ENCODE assay signal across 8 cellular contexts in the genomic region with DNA sequence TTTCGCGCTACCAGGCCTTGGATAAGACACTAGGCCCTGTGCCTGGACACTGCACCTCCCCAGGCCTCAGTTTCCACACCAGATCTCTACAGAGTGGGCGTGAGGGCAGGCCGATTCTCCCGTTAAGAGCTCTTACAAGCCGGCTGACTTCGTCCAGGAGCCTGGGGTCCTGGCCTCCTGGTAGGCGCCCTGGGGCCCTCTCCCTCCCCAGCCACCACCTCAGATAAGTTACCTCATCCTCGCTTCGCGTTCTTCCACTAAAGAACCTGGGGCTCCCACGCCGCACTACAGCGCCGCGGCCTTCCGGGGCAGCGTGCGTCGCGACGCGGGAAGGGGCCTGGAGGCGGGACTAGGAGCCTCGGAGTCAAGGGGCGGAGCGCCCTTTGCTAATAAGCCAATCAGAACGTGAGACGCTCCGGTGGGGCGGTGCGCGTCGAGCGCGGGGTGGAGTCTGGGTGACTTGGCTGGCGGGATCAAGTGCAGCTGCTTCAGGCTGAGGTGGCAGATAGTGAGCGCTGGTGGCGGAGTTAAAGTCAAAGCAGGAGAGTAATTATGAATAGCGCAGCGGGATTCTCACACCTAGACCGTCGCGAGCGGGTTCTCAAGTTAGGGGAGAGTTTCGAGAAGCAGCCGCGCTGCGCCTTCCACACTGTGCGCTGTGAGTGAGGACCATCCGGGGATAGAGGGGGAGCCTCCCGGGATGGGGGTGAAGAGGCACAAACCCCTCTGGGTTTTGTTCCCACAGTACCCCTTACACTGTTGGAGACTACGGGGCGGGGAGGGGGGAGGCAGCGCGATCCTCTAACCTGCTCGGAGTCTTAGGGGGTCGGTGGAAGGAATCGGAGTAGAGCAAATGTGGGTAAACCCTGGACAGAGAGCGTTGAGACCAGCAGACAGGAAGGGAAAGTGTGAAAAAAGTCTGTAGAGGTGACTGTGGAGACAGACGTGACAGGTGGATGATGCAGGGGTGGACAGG. TPM values are rescaled to one million over a fixed set of nuclear protein-coding genes. Genes with fewer than 3 reads are reported as not detected.
DNase-seq lines count a peak whose midpoint lies in the region; ATAC-seq, FAIRE-seq and TF ChIP-seq lines count a peak whose summit lies in the region.

A gene (plus strand): TSS at position 476 of the 976 bp plus-strand sequence. CDS start 77 bp downstream, at position 553.
A gene with protein sequence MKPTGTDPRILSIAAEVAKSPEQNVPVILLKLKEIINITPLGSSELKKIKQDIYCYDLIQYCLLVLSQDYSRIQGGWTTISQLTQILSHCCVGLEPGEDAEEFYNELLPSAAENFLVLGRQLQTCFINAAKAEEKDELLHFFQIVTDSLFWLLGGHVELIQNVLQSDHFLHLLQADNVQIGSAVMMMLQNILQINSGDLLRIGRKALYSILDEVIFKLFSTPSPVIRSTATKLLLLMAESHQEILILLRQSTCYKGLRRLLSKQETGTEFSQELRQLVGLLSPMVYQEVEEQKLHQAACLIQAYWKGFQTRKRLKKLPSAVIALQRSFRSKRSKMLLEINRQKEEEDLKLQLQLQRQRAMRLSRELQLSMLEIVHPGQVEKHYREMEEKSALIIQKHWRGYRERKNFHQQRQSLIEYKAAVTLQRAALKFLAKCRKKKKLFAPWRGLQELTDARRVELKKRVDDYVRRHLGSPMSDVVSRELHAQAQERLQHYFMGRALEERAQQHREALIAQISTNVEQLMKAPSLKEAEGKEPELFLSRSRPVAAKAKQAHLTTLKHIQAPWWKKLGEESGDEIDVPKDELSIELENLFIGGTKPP (minus strand): TSS at position 327 of the 976 bp plus-strand sequence. CDS start 6,100 bp downstream, outside the sequence.

- H3K9ac ChIP-seq in SU-DHL-6 (ENCODE audit: low read length) = peak within 1 kb of the TSS; percentile 96

- peaks cover 4 to 20% (median 5%) of the 10 kb centered on the region in 3 donors for H3K4me1 ChIP-seq in pancreas
- H3K4me1 ChIP-seq in tibial nerve = peaks cover 0 to 24% (median 14%) of the 10 kb centered on the region in 4 donors

- H3K36me3 ChIP-seq in SU-DHL-6 (ENCODE audit: low read length) (peaks cover 47% of the 10 kb centered on the region), pancreas (no peaks in the 10 kb centered on the region), tibial nerve (peaks cover 0 to 17% (median 0%) of the 10 kb centered on the region in 3 donors)

- peaks cover 15% of the 10 kb centered on the region; the same call in 1 of the 2 replicates for H4K20me1 ChIP-seq in SU-DHL-6 (ENCODE audit: low read depth, low read length)

- H2AFZ ChIP-seq in SU-DHL-6 (ENCODE audit: low read depth, low read length, severe bottlenecking) = peak within 1 kb of the TSS; percentile 79

- DNase-seq in GM12864 (ENCODE audit: low read depth) = peak; percentile 95
- peak; percentile 98 for DNase-seq in NCI-H128 (lab: John Stamatoyannopoulos, UW; ENCODE audit: unreplicated experiment)
- DNase-seq in activated naive CD8-positive, alpha-beta T cell treated with anti-CD3 and anti-CD28 coated beads, Interleukin-2, amount 10 ng/mL, durations not matched to agents 7 days and 5 days = peak; percentile 95
- DNase-seq in Right ventricle myocardium superior = peak; percentile 98
- peak; percentile 96 to 99 (median 97) for DNase-seq in pancreas
- peak; percentile 88 to 92 for DNase-seq in tibial nerve (ENCODE audit: low spot score in 2 of 2)

- peak; percentile 39 to 91 for TF ChIP-seq POLR2A in tibial nerve (IDR thresholded peaks at IDR 0.05)

- H3K27me3 Mint-ChIP-seq in activated naive CD8-positive, alpha-beta T cell treated with anti-CD3 and anti-CD28 coated beads, Interleukin-2, amount 10 ng/mL, durations not matched to agents 7 days and 5 days = no peaks in the 10 kb centered on the region

- H3K36me3 Mint-ChIP-seq in activated naive CD8-positive, alpha-beta T cell treated with anti-CD3 and anti-CD28 coated beads, Interleukin-2, amount 10 ng/mL, durations not matched to agents 7 days and 5 days = peaks cover 29% of the 10 kb centered on the region

- intact Hi-C loops in Right ventricle myocardium superior (cut with DNase I) = loop anchor here (2.0 to 10.0 kb wide), 2 partner anchors 46 to 170 kb away; a partner anchor contains a TSS
- intact Hi-C loops in pancreas (cut with DNase I) = no loop called here

- H3K9me2 ChIP-seq in SU-DHL-6 (replicated peaks; ENCODE audit: insufficient read depth, low read length) = no peaks in the 10 kb centered on the region

- no peak for TF ChIP-seq CTCF in GM12864 (IDR thresholded peaks at IDR 0.05; ENCODE audit: low read depth, low read length, missing control alignments)
- TF ChIP-seq CTCF in SU-DHL-6 (IDR thresholded peaks at IDR 0.05; ENCODE audit: insufficient read depth, low read length, poor library complexity, severe bottlenecking) = no peak
- no peak for TF ChIP-seq CTCF in pancreas (IDR thresholded peaks at IDR 0.05)
- peak in 1 of 5 experiments; percentile 25 for TF ChIP-seq CTCF in tibial nerve (IDR thresholded peaks at IDR 0.05)

- POLR2A ChIA-PET in activated naive CD8-positive, alpha-beta T cell treated with anti-CD3 and anti-CD28 coated beads, Interleukin-2, amount 10 ng/mL, durations not matched to agents 7 days and 5 days (lab: Charles Lee) = interaction anchor here (1.0 to 1.7 kb wide), 5 partner anchors 8 to 519 kb away, joined by 4 to 9 read pairs (median 5); a partner anchor contains a TSS

- H3K4me3 ChIP-seq in GM12864 (ENCODE audit: low read depth, low read length) (peak within 1 kb of the TSS; percentile 75), SU-DHL-6 (ENCODE audit: insufficient read depth, low read length, poor library complexity, severe bottlenecking) (peak within 1 kb of the TSS; percentile 94), pancreas (peak within 1 kb of the TSS; percentile 43 to 86 (median 77)), tibial nerve (peak within 1 kb of the TSS; percentile 54 to 77 (median 66))

- 0 out of 2 replicates have a peak, but pooled peaks cover 3% of the 10 kb centered on the region for H3F3A ChIP-seq in SU-DHL-6 (ENCODE audit: insufficient read depth)

- TF ChIP-seq EP300 in tibial nerve (IDR thresholded peaks at IDR 0.05) = peak in 1 of 2 donors; percentile 88

- peaks cover 95% of the 10 kb centered on the region for H3K79me2 ChIP-seq in SU-DHL-6 (ENCODE audit: insufficient read depth, low read length)

- H3K9me3 Mint-ChIP-seq in activated naive CD8-positive, alpha-beta T cell treated with anti-CD3 and anti-CD28 coated beads, Interleukin-2, amount 10 ng/mL, durations not matched to agents 7 days and 5 days = no peaks in the 10 kb centered on the region

- ATAC-seq in HG02678 (IDR thresholded peaks at IDR 0.05; ENCODE audit: unreplicated experiment) (peak; percentile 96), Right ventricle myocardium superior (ENCODE audit: poor library complexity) (peak; percentile 100), pancreas (peak; percentile 99 to 100 (median 100))
- ATAC-seq in activated naive CD8-positive, alpha-beta T cell treated with anti-CD3 and anti-CD28 coated beads, Interleukin-2, amount 10 ng/mL, durations not matched to agents 7 days and 5 days (ENCODE audit: low read depth) = peak; percentile 98

- H3K27me3 ChIP-seq in SU-DHL-6 (ENCODE audit: low read length) (no peaks in the 10 kb centered on the region), pancreas (no peaks in the 10 kb centered on the region), tibial nerve (no peaks in the 10 kb centered on the region)

- 0% methylated on average over 61 of the region's 61 CpGs for WGBS in pancreas, 2 donors
- WGBS in tibial nerve, 2 donors = 0 to 1% methylated on average over 51 to 55 of the region's 61 CpGs

- H3K9me3 ChIP-seq in SU-DHL-6 (ENCODE audit: insufficient read depth, low read length) (no peaks in the 10 kb centered on the region), pancreas (no peaks in the 10 kb centered on the region), tibial nerve (no peaks in the 10 kb centered on the region)

- H3K4me3 Mint-ChIP-seq in activated naive CD8-positive, alpha-beta T cell treated with anti-CD3 and anti-CD28 coated beads, Interleukin-2, amount 10 ng/mL, durations not matched to agents 7 days and 5 days = peak within 1 kb of the TSS; percentile 95

- FAIRE-seq in pancreas (lab: Jason Lieb, UNC) = peak; percentile 94

- H3K27ac ChIP-seq in SU-DHL-6 (ENCODE audit: low read depth, low read length) = peak within 1 kb of the TSS; percentile 87
- H3K27ac ChIP-seq in pancreas = peak within 1 kb of the TSS; percentile 61 to 82 (median 71)
- peak within 1 kb of the TSS; percentile 35 to 88 (median 84) for H3K27ac ChIP-seq in tibial nerve

- H3K4me2 ChIP-seq in SU-DHL-6 (ENCODE audit: low read depth, low read length, poor library complexity, severe bottlenecking) = peak within 1 kb of the TSS; percentile 100

- peaks cover 37% of the 10 kb centered on the region for H3K4me1 Mint-ChIP-seq in activated naive CD8-positive, alpha-beta T cell treated with anti-CD3 and anti-CD28 coated beads, Interleukin-2, amount 10 ng/mL, durations not matched to agents 7 days and 5 days

- H3K27ac Mint-ChIP-seq in activated naive CD8-positive, alpha-beta T cell treated with anti-CD3 and anti-CD28 coated beads, Interleukin-2, amount 10 ng/mL, durations not matched to agents 7 days and 5 days = peak within 1 kb of the TSS; percentile 90

RNA-seq across cellular contexts. Expression of the first gene that starts in this region (rescaled TPM):
- total RNA-seq in activated naive CD8-positive, alpha-beta T cell treated with anti-CD3 and anti-CD28 coated beads, Interleukin-2, amount 10 ng/mL, durations not matched to agents 7 days and 5 days = 10 to 100 TPM; 11.4 to 13.3 TPM
- total RNA-seq in Right ventricle myocardium superior (2.6 TPM), pancreas (1 to 10 TPM; 2.9 to 8.6 (median 4.0) TPM), tibial nerve (1 to 10 TPM in 3 of 4 donors, under 1 TPM in 1; 0.98 to 9.4 (median 7.1) TPM)
- 1 to 10 TPM; 3.1 to 4.7 TPM for polyA plus RNA-seq in pancreas

RNA-seq across cellular contexts. Expression of the second gene that starts in this region (rescaled TPM):
- total RNA-seq in activated naive CD8-positive, alpha-beta T cell treated with anti-CD3 and anti-CD28 coated beads, Interleukin-2, amount 10 ng/mL, durations not matched to agents 7 days and 5 days = 10 to 100 TPM; 29.5 to 33.2 TPM
- total RNA-seq in Right ventricle myocardium superior (7.5 TPM), pancreas (10 to 100 TPM in 4 of 6 donors, 1 to 10 TPM in 2; 9.0 to 12.2 (median 10.6) TPM), tibial nerve (10 to 100 TPM; 15.7 to 30.0 (median 21.8) TPM)
- polyA plus RNA-seq in pancreas = 10 to 100 TPM; 12.5 to 18.3 TPM

Comparison
In these comparisons a context has a peak if more than half of its experiments do, and no peak if none do; other contexts are left out.
1. Peak in every context shown above with its lines: DNase-seq, ATAC-seq, H3K4me3 ChIP-seq and H3K27ac ChIP-seq.